25 cellular contexts compared by ENCODE assay signal in genomic region chr17:80356231-80356856, GRCh38.
"Had no signal": no experiment of that assay in that cellular context is flagged by ENCODE, and none has a peak within 500 bp of the region (broad histone marks: within the 10 kb centered on the region; RNA-seq: fewer than 3 reads in every experiment).

No MANE protein-coding gene starts in this region.

- H3K4me3 Mint-ChIP-seq: activated naive CD8-positive, alpha-beta T cell treated with anti-CD3 and anti-CD28 coated beads, Interleukin-2, amount 10 ng/mL, durations not matched to agents 7 days and 5 days; brain; naive B cell; type B pancreatic cell had no signal

- H3K4me3 ChIP-seq: ascending aorta, cardiac muscle cell, coronary artery, dorsolateral prefrontal cortex, gastrocnemius medialis, testis, vagina had no signal

- H3K4me1 Mint-ChIP-seq: activated naive CD8-positive, alpha-beta T cell treated with anti-CD3 and anti-CD28 coated beads, Interleukin-2, amount 10 ng/mL, durations not matched to agents 7 days and 5 days; brain had no signal

- H3K27me3 Mint-ChIP-seq: activated naive CD8-positive, alpha-beta T cell treated with anti-CD3 and anti-CD28 coated beads, Interleukin-2, amount 10 ng/mL, durations not matched to agents 7 days and 5 days; brain; naive B cell; type B pancreatic cell had no signal

- H3K9me3 Mint-ChIP-seq: activated naive CD8-positive, alpha-beta T cell treated with anti-CD3 and anti-CD28 coated beads, Interleukin-2, amount 10 ng/mL, durations not matched to agents 7 days and 5 days; brain; type B pancreatic cell had no signal

- H3K27ac Mint-ChIP-seq: activated naive CD8-positive, alpha-beta T cell treated with anti-CD3 and anti-CD28 coated beads, Interleukin-2, amount 10 ng/mL, durations not matched to agents 7 days and 5 days; brain; naive B cell; type B pancreatic cell had no signal

- ATAC-seq: gastrocnemius medialis; left ventricle myocardium superior; right cardiac atrium; stimulated activated naive CD8-positive, alpha-beta T cell treated with anti-CD3 and anti-CD28 coated beads, Interleukin-15, Interleukin-2, amounts not matched to agents 100 U/mL and 50 U/mL, for 24 hours had no signal

- H3K4me1 ChIP-seq: ascending aorta, gastrocnemius medialis, testis, vagina had no signal

- DNase-seq: activated CD4-positive, alpha-beta T cell treated with anti-CD3 and anti-CD28 coated beads for 4 hours; activated CD4-positive, alpha-beta T cell treated with anti-CD3 and anti-CD28 coated beads, Interleukin-2, amount 50 U/mL, for 48 hours; activated CD4-positive, CD25-positive, alpha-beta regulatory T cell; activated naive CD8-positive, alpha-beta T cell treated with anti-CD3 and anti-CD28 coated beads, Interleukin-2, amount 10 ng/mL, durations not matched to agents 7 days and 5 days; cerebellar nuclear complex; dorsolateral prefrontal cortex; effector memory CD4-positive, alpha-beta T cell; erythroblast; gastrocnemius medialis; glutamatergic neuron; islet precursor cell; left ventricle myocardium superior; mammary epithelial cell; naive B cell; stimulated activated CD4-positive, alpha-beta T cell treated with anti-CD3 and anti-CD28 coated beads, Interleukin-2, amount 100 ng/mL, for 48 hours; stimulated activated naive CD8-positive, alpha-beta T cell treated with anti-CD3 and anti-CD28 coated beads, Interleukin-15, Interleukin-2, amounts not matched to agents 100 U/mL and 50 U/mL, for 24 hours; T-helper 1 cell; testis had no signal

- H3K27me3 ChIP-seq: ascending aorta, cardiac muscle cell, dorsolateral prefrontal cortex, gastrocnemius medialis, testis, vagina had no signal

- H3K9me3 ChIP-seq: ascending aorta, gastrocnemius medialis, testis, vagina had no signal

- H3K27ac ChIP-seq: ascending aorta, cardiac muscle cell, coronary artery, dorsolateral prefrontal cortex, gastrocnemius medialis, testis, vagina had no signal
